In the genomic region with DNA sequence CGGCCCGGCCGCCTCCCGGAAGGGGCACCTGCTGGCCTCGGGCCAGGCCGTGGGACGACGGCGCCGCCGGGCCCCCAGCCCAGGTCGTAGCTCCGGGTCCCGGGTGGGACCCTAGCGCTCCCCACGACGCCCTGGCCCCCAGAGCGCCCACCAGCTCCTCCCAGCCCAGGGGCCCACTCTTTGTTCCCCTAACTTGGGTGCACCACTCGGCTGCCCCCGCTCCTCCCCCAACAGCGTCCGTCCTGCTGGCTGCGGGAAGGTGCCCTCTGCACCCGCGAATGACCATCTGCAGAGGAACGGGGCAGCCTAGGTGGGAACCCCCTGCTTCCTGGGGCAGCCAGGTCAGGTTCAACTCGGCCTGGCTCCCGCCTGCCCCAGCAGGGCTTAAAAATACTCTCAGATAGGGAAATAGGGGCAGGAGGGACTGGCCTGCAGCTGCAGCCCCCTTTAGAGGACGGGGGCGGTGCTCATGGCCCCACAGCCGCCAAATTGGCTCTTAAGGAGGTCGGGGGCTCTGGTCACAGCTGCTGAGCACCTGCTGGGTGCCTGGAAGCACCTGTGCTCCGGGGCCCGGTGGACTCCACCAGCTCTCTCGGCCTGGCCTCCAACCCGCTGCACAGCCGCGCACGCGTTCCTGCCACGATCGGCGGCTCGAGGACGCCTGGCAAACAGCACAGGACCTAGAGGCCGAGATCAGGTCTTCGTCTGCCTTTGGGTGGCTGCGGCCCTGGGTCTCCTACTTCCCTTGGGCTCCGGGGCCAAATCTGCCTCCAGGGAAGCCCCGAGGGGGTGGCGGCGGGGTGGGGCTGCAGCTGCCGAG, we compare ENCODE assay signal across 7 cellular contexts. TPM values are rescaled to one million over a fixed set of nuclear protein-coding genes. Genes with fewer than 3 reads are reported as not detected.
DNase-seq lines count a peak whose midpoint lies in the region; ATAC-seq and TF ChIP-seq lines count a peak whose summit lies in the region.
"Had no signal": no experiment of that assay in that cellular context is flagged by ENCODE, and none has a peak within 500 bp of the region (broad histone marks: within the 10 kb centered on the region; RNA-seq: fewer than 3 reads in every experiment).

No MANE protein-coding gene starts in this region.

- H3K36me3 ChIP-seq in PC-3 (ENCODE audit: low read depth, low read length) = peaks cover 8% of the 10 kb centered on the region; the same call in 1 of the 2 replicates
- H3K36me3 ChIP-seq in right atrium auricular region = no peaks in the 10 kb centered on the region
- no peaks in the 10 kb centered on the region for H3K36me3 ChIP-seq in upper lobe of right lung

- no peaks in the 10 kb centered on the region for H3F3A ChIP-seq in PC-3 (ENCODE audit: low read length, unreplicated experiment)

- H2AFZ ChIP-seq in PC-3 (ENCODE audit: low read length) = peak overlapping the region; percentile 75

- H3K9me2 ChIP-seq in PC-3 (replicated peaks; ENCODE audit: low read length) = no peaks in the 10 kb centered on the region

- H3K9ac ChIP-seq in PC-3 (ENCODE audit: low read length) = peak overlapping the region; percentile 44

- intact Hi-C loops in PC-3 (cut with micrococcal nuclease) = loop anchor here (5.0 kb wide), 1 partner anchor 65 kb away; a partner anchor contains a TSS
- intact Hi-C loops in upper lobe of right lung (cut with DNase I) = no loop called here

- peak; percentile 3 for ATAC-seq in PC-3
- ATAC-seq in upper lobe of right lung = no peak
- ATAC-seq in HG02588 (IDR thresholded peaks at IDR 0.05; ENCODE audit: unreplicated experiment) = no peak

- BruUV-seq in PC-3 (replicated peaks; lab: Mats Ljungman, UMichigan) = no TSS peak

- H3K79me2 ChIP-seq in PC-3 (ENCODE audit: low read length) = peaks cover 42% of the 10 kb centered on the region

- POLR2A ChIA-PET in PC-3 (lab: Charles Lee; ENCODE audit: unreplicated experiment) = interaction anchor here (1.4 kb wide), 1 partner anchor 17 kb away, joined by 4 read pairs; no protein-coding TSS in a partner anchor

- peak overlapping the region; percentile 83 for H3K4me2 ChIP-seq in PC-3 (ENCODE audit: low read length)

- H3K4me1 ChIP-seq in PC-3 (ENCODE audit: insufficient read depth, low read length) = peaks cover 66% of the 10 kb centered on the region
- peaks cover 0 to 82% of the 10 kb centered on the region in 2 donors for H3K4me1 ChIP-seq in right atrium auricular region
- peaks cover 61% of the 10 kb centered on the region for H3K4me1 ChIP-seq in upper lobe of right lung

- peaks cover 29% of the 10 kb centered on the region for H4K20me1 ChIP-seq in PC-3 (ENCODE audit: low read length)

- H3K27ac ChIP-seq in PC-3 (ENCODE audit: low read length) (peak overlapping the region; percentile 58), right atrium auricular region (peak overlapping the region; percentile 95 to 98), upper lobe of right lung (peak overlapping the region; percentile 28)

- CTCF ChIA-PET in PC-3 (lab: Charles Lee) = interaction anchor here (0.5 to 3.2 kb wide), 3 partner anchors 15 to 65 kb away, joined by 3 to 18 read pairs (median 5); no protein-coding TSS in a partner anchor

- peak; percentile 59 for DNase-seq in Daoy (ENCODE audit: low read depth)
- DNase-seq in PC-3 = peak; percentile 61
- DNase-seq in right atrium auricular region (ENCODE audit: low spot score) = no peak
- no peak for DNase-seq in upper lobe of right lung
- no peak for DNase-seq in epidermal melanocyte (ENCODE audit: insufficient read length, low spot score)

- H3K4me3 ChIP-seq in PC-3 (ENCODE audit: low read length) = peak overlapping the region; percentile 55
- H3K4me3 ChIP-seq in right atrium auricular region = peak overlapping the region; percentile 89 to 95
- peak overlapping the region; percentile 69 for H3K4me3 ChIP-seq in upper lobe of right lung

- TF ChIP-seq CTCF in PC-3 (conservative IDR thresholded peaks at IDR 0.05; ENCODE audit: low read depth, low read length) = no peak
- TF ChIP-seq CTCF in right atrium auricular region (IDR thresholded peaks at IDR 0.05) = no peak
- TF ChIP-seq CTCF in upper lobe of right lung (IDR thresholded peaks at IDR 0.05) = no peak

- H3K9me3 ChIP-seq in PC-3 (ENCODE audit: low read length) (no peaks in the 10 kb centered on the region), right atrium auricular region (no peaks in the 10 kb centered on the region), upper lobe of right lung (no peaks in the 10 kb centered on the region)

- no peaks in the 10 kb centered on the region for H3K27me3 ChIP-seq in PC-3 (ENCODE audit: low read length)
- no peaks in the 10 kb centered on the region for H3K27me3 ChIP-seq in right atrium auricular region
- H3K27me3 ChIP-seq in upper lobe of right lung = no peaks in the 10 kb centered on the region

RNA-seq across cellular contexts. Expression of a gene that starts 0.6 kb away (rescaled TPM):
- total RNA-seq in Daoy (2014; rRNA removed; shearing (Covaris generic)) = 3.1 and 9.6 TPM in 2 replicates
- total RNA-seq in PC-3 (2014; rRNA removed) (196 and 308 TPM in 2 replicates), right atrium auricular region (10 to 100 TPM; 61.1 to 69.4 TPM), upper lobe of right lung (279 TPM)

RNA-seq across cellular contexts. Expression of a gene that starts 19.2 kb away (rescaled TPM):
- total RNA-seq in Daoy (2014; rRNA removed; shearing (Covaris generic)) = 1,690 and 2,894 TPM in 2 replicates
- total RNA-seq in PC-3 (2014; rRNA removed) (1,250 and 1,945 TPM in 2 replicates), right atrium auricular region (1,000 to 10,000 TPM; 1,510 to 1,937 TPM), upper lobe of right lung (1,050 TPM)

RNA-seq across cellular contexts. Expression of a gene that starts 39.4 kb away (rescaled TPM):
- total RNA-seq in Daoy (2014; rRNA removed; shearing (Covaris generic)) = 2.0 and 3.8 TPM in 2 replicates
- 12.4 and 13.5 TPM in 2 replicates for total RNA-seq in PC-3 (2014; rRNA removed)
- total RNA-seq in right atrium auricular region = 10 to 100 TPM; 10.8 to 17.7 TPM
- 4.1 TPM for total RNA-seq in upper lobe of right lung

RNA-seq across cellular contexts. Expression of a gene that starts 59.6 kb away (rescaled TPM):
- total RNA-seq in Daoy (2014; rRNA removed; shearing (Covaris generic)) = not detected in 2 replicates
- 9.3 and 9.4 TPM in 2 replicates for total RNA-seq in PC-3 (2014; rRNA removed)
- not detected for total RNA-seq in right atrium auricular region
- 0.64 TPM for total RNA-seq in upper lobe of right lung
- total RNA-seq: M059J had no signal

Comparison
In these comparisons a context has a peak if more than half of its experiments do, and no peak if none do; other contexts are left out.
1. DNase-seq: peak in Daoy (single experiment) and PC-3 (single experiment); none in right atrium auricular region (single experiment), upper lobe of right lung (single experiment) and epidermal melanocyte (single experiment).
2. H3K27ac ChIP-seq: peak in every context shown above with its lines; median percentile 96 in right atrium auricular region; 58 in PC-3; 28 in upper lobe of right lung.
3. Peak in every context shown above with its lines, with median percentiles within 50 percentile points of each other: H3K4me3 ChIP-seq.